In genomic region chr11:46947399-46948077, GRCh38 we compare ENCODE assay signal across 16 cellular contexts. TPM values are rescaled to one million over a fixed set of nuclear protein-coding genes. Genes with fewer than 3 reads are reported as not detected.
DNase-seq lines count a peak whose midpoint lies in the region; ATAC-seq and TF ChIP-seq lines count a peak whose summit lies in the region.
"Had no signal": no experiment of that assay in that cellular context is flagged by ENCODE, and none has a peak within 500 bp of the region (broad histone marks: within the 10 kb centered on the region; RNA-seq: fewer than 3 reads in every experiment).

No MANE protein-coding gene starts in this region.

- no peak overlapping the region for H3K4me3 Mint-ChIP-seq in activated T-helper 2 cell treated with anti-CD3 and anti-CD28 coated beads, Interferon-gamma antibody, Interleukin-2, Interleukin-4, amounts not matched to agents 10 μg/mL and 5 μg/mL and 100 μg/mL, durations not matched to agents 14 hours and 24 hours and 36 hours (ENCODE audit: low read depth)
- no peak overlapping the region for H3K4me3 Mint-ChIP-seq in Calu3 (ENCODE audit: low read depth, unreplicated experiment)
- H3K4me3 Mint-ChIP-seq: activated CD4-positive, alpha-beta memory T cell treated with anti-CD3 and anti-CD28 coated beads for 36 hours; dendritic cell treated with granulocyte-macrophage colony-stimulating factor and Interleukin-4, amounts not matched to agents 40 ng/mL and 50 ng/mL, for 4 days; naive B cell had no signal

- intact Hi-C loops in activated T-helper 2 cell treated with anti-CD3 and anti-CD28 coated beads, Interferon-gamma antibody, Interleukin-2, Interleukin-4, amounts not matched to agents 10 μg/mL and 5 μg/mL and 100 μg/mL, durations not matched to agents 14 hours and 24 hours and 36 hours (cut with micrococcal nuclease): no loop called here
- intact Hi-C loops in Calu3 (cut with micrococcal nuclease; ENCODE audit: unreplicated experiment): no loop called here

- DNase-seq in DMS153 (lab: John Stamatoyannopoulos, UW) (peak; percentile 20), NCI-H1436 treated with DMSO at 0.1 percent for 48 hours (lab: John Stamatoyannopoulos, UW) (peak; percentile 9), cerebellar nuclear complex (lab: John Stamatoyannopoulos, UW) (no peak), Calu3 (no peak), islet precursor cell (no peak)
- DNase-seq in activated T-helper 2 cell treated with anti-CD3 and anti-CD28 coated beads, Interferon-gamma antibody, Interleukin-2, Interleukin-4, amounts not matched to agents 10 μg/mL and 5 μg/mL and 100 μg/mL, durations not matched to agents 14 hours and 24 hours and 36 hours (ENCODE audit: low spot score): no peak
- DNase-seq: activated CD4-positive, alpha-beta memory T cell treated with anti-CD3 and anti-CD28 coated beads for 36 hours; COR-L47; hypothalamus; naive B cell; OCI-M1; right cardiac atrium; stimulated activated CD4-positive, alpha-beta T cell treated with anti-CD3 and anti-CD28 coated beads, Interleukin-4, amount 100 ng/mL, for 1 hour had no signal

- H3K27me3 Mint-ChIP-seq in activated T-helper 2 cell treated with anti-CD3 and anti-CD28 coated beads, Interferon-gamma antibody, Interleukin-2, Interleukin-4, amounts not matched to agents 10 μg/mL and 5 μg/mL and 100 μg/mL, durations not matched to agents 14 hours and 24 hours and 36 hours (ENCODE audit: low read depth): no peaks in the 10 kb centered on the region
- H3K27me3 Mint-ChIP-seq in Calu3 (ENCODE audit: unreplicated experiment): no peaks in the 10 kb centered on the region
- H3K27me3 Mint-ChIP-seq: activated CD4-positive, alpha-beta memory T cell treated with anti-CD3 and anti-CD28 coated beads for 36 hours; dendritic cell treated with granulocyte-macrophage colony-stimulating factor and Interleukin-4, amounts not matched to agents 40 ng/mL and 50 ng/mL, for 4 days; naive B cell had no signal

- H3K27me3 ChIP-seq in mucosa of rectum (ENCODE audit: control insufficient read depth in 2 of 2, insufficient read depth in 2 of 2, low read length in 2 of 2): no peaks in the 10 kb centered on the region

- H3K36me3 Mint-ChIP-seq in activated T-helper 2 cell treated with anti-CD3 and anti-CD28 coated beads, Interferon-gamma antibody, Interleukin-2, Interleukin-4, amounts not matched to agents 10 μg/mL and 5 μg/mL and 100 μg/mL, durations not matched to agents 14 hours and 24 hours and 36 hours (ENCODE audit: low read depth): no peaks in the 10 kb centered on the region
- H3K36me3 Mint-ChIP-seq in Calu3 (ENCODE audit: insufficient read depth, unreplicated experiment): no peaks in the 10 kb centered on the region
- H3K36me3 Mint-ChIP-seq: activated CD4-positive, alpha-beta memory T cell treated with anti-CD3 and anti-CD28 coated beads for 36 hours; naive B cell had no signal

- TF ChIP-seq CTCF in Calu3 (IDR thresholded peaks at IDR 0.05; ENCODE audit: unreplicated experiment): no peak

- peaks cover 3% of the 10 kb centered on the region for H3K4me1 Mint-ChIP-seq in activated T-helper 2 cell treated with anti-CD3 and anti-CD28 coated beads, Interferon-gamma antibody, Interleukin-2, Interleukin-4, amounts not matched to agents 10 μg/mL and 5 μg/mL and 100 μg/mL, durations not matched to agents 14 hours and 24 hours and 36 hours (ENCODE audit: low read depth)
- H3K4me1 Mint-ChIP-seq in Calu3 (ENCODE audit: low read depth, unreplicated experiment): no peaks in the 10 kb centered on the region

- no TSS peak for BruUV-seq in Calu3 (replicated peaks; lab: Mats Ljungman, UMichigan)

- peaks cover 10 to 16% of the 10 kb centered on the region in 2 donors for H3K4me1 ChIP-seq in mucosa of rectum (ENCODE audit: control insufficient read depth in 2 of 2, insufficient read depth in 2 of 2, low read length in 2 of 2)

- H3K9ac ChIP-seq in mucosa of rectum (ENCODE audit: low read depth in 1 of 2, low read length in 2 of 2): no peak overlapping the region

- no peaks in the 10 kb centered on the region for H3K9me3 Mint-ChIP-seq in activated T-helper 2 cell treated with anti-CD3 and anti-CD28 coated beads, Interferon-gamma antibody, Interleukin-2, Interleukin-4, amounts not matched to agents 10 μg/mL and 5 μg/mL and 100 μg/mL, durations not matched to agents 14 hours and 24 hours and 36 hours
- no peaks in the 10 kb centered on the region for H3K9me3 Mint-ChIP-seq in Calu3 (ENCODE audit: low read depth, unreplicated experiment)
- H3K9me3 Mint-ChIP-seq: activated CD4-positive, alpha-beta memory T cell treated with anti-CD3 and anti-CD28 coated beads for 36 hours; dendritic cell treated with granulocyte-macrophage colony-stimulating factor and Interleukin-4, amounts not matched to agents 40 ng/mL and 50 ng/mL, for 4 days; naive B cell had no signal

- H3K9me3 ChIP-seq in mucosa of rectum (ENCODE audit: control insufficient read depth in 2 of 2, low read length in 2 of 2): no peaks in the 10 kb centered on the region

- H3K27ac ChIP-seq in mucosa of rectum (ENCODE audit: low read depth in 2 of 2, low read length in 2 of 2): peak overlapping the region; percentile 65 to 77

- no peak overlapping the region for H3K4me3 ChIP-seq in mucosa of rectum (ENCODE audit: low read length in 2 of 2)

- peaks cover 0 to 4% of the 10 kb centered on the region in 2 donors for H3K36me3 ChIP-seq in mucosa of rectum (ENCODE audit: control insufficient read depth in 2 of 2, insufficient read depth in 2 of 2, low read length in 2 of 2)

- no peak for ATAC-seq in SK-N-SH treated with all-trans-retinoic acid at 6 μM for 48 hours
- ATAC-seq: right cardiac atrium had no signal

- CTCF ChIA-PET in Calu3 (lab: Charles Lee): no interaction called here

- no peak overlapping the region for H3K27ac Mint-ChIP-seq in activated T-helper 2 cell treated with anti-CD3 and anti-CD28 coated beads, Interferon-gamma antibody, Interleukin-2, Interleukin-4, amounts not matched to agents 10 μg/mL and 5 μg/mL and 100 μg/mL, durations not matched to agents 14 hours and 24 hours and 36 hours
- no peak overlapping the region for H3K27ac Mint-ChIP-seq in Calu3 (ENCODE audit: unreplicated experiment)
- H3K27ac Mint-ChIP-seq: activated CD4-positive, alpha-beta memory T cell treated with anti-CD3 and anti-CD28 coated beads for 36 hours; dendritic cell treated with granulocyte-macrophage colony-stimulating factor and Interleukin-4, amounts not matched to agents 40 ng/mL and 50 ng/mL, for 4 days had no signal

TF ChIP-seq in SK-N-SH treated with all-trans-retinoic acid at 6 μM for 48 hours, 23 proteins besides CTCF, POLR2A, EP300 and RAD21:
- TF ChIP-seq ARNTL (CRISPR knock-in tag; IDR thresholded peaks at IDR 0.05; ENCODE audit: borderline replicate concordance, low read depth) (no peak), ISL1 (CRISPR knock-in tag; IDR thresholded peaks at IDR 0.05) (peak; percentile 31; the same call in 1 of the 2 replicates)

RNA-seq across cellular contexts. Expression of gene CSTPP1, which starts 11.0 kb away (rescaled TPM):
- 17.8 and 19.0 TPM in 2 replicates for total RNA-seq in activated T-helper 2 cell treated with anti-CD3 and anti-CD28 coated beads, Interferon-gamma antibody, Interleukin-2, Interleukin-4, amounts not matched to agents 10 μg/mL and 5 μg/mL and 100 μg/mL, durations not matched to agents 14 hours and 24 hours and 36 hours
- 23.2 and 24.3 TPM in 2 replicates for total RNA-seq in Calu3 (2022)

RNA-seq across cellular contexts. Expression of gene LRP4, which starts 29.2 kb away (rescaled TPM):
- total RNA-seq in activated T-helper 2 cell treated with anti-CD3 and anti-CD28 coated beads, Interferon-gamma antibody, Interleukin-2, Interleukin-4, amounts not matched to agents 10 μg/mL and 5 μg/mL and 100 μg/mL, durations not matched to agents 14 hours and 24 hours and 36 hours: 0.07 and 0.21 TPM in 2 replicates
- 0.80 and 1.3 TPM in 2 replicates for total RNA-seq in Calu3 (2022)

Comparison
In these comparisons a context has a peak if more than half of its experiments do, and no peak if none do; other contexts are left out.
1. DNase-seq: peak in DMS153 (single experiment) and NCI-H1436 treated with DMSO at 0.1 percent for 48 hours (single experiment); none in activated T-helper 2 cell treated with anti-CD3 and anti-CD28 coated beads, Interferon-gamma antibody, Interleukin-2, Interleukin-4, amounts not matched to agents 10 μg/mL and 5 μg/mL and 100 μg/mL, durations not matched to agents 14 hours and 24 hours and 36 hours (single experiment), cerebellar nuclear complex (0 of 2), Calu3 (single experiment) and islet precursor cell (single experiment).